In the genomic region with DNA sequence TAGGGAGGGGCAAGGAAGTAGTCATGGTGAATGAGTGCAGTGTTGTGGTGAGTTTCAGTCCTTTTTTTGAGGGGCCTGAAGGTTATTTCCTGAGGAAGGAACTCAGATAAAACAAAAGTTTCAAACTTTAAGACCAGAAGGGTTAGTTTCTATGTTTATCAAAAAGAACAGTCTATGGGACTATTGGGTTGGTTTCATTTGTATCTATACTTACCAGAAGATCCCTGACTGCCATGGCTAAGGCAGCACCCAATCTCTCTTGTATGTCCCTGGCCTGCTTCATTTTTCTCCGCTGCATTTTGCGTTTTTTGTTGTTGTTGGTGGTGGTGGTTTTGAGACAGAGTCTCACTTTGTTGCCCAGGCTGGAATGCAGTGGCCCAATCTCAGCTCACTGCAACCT, we compare ENCODE assay signal across 33 cellular contexts. TPM values are rescaled to one million over a fixed set of nuclear protein-coding genes. Genes with fewer than 3 reads are reported as not detected.
"Had no signal": no experiment of that assay in that cellular context is flagged by ENCODE, and none has a peak within 500 bp of the region (broad histone marks: within the 10 kb centered on the region; RNA-seq: fewer than 3 reads in every experiment).

No MANE protein-coding gene starts in this region.

- H3K4me3 ChIP-seq: ascending aorta, breast epithelium had no signal

- H3K9me3 ChIP-seq: ascending aorta, breast epithelium had no signal

- FAIRE-seq: colon, TTC549 had no signal

- H3K4me1 ChIP-seq: ascending aorta, breast epithelium had no signal

- H3K27me3 ChIP-seq: ascending aorta, brain microvascular endothelial cell, breast epithelium had no signal

- DNase-seq: activated B cell treated with CpG ODN at 0.5 μM for 24 hours; activated CD4-positive, alpha-beta memory T cell treated with anti-CD3 and anti-CD28 coated beads for 36 hours; activated CD4-positive, alpha-beta T cell treated with anti-CD3 and anti-CD28 coated beads for 4 hours; activated CD4-positive, alpha-beta T cell treated with anti-CD3 and anti-CD28 coated beads, Interleukin-2, amount 10 ng/mL, durations not matched to agents 24 days and 14 days; activated CD4-positive, alpha-beta T cell treated with anti-CD3 and anti-CD28 coated beads, Interleukin-2, amount 50 U/mL, for 1 hour; activated CD4-positive, alpha-beta T cell treated with anti-CD3 and anti-CD28 coated beads, Interleukin-2, amount 50 U/mL, for 4 hours; activated CD4-positive, CD25-positive, alpha-beta regulatory T cell treated with anti-CD3 and anti-CD28 coated beads, Interleukin-2, amount 50 U/mL, for 72 hours; activated CD8-positive, alpha-beta memory T cell treated with anti-CD3 and anti-CD28 coated beads, Interleukin-2, amount 50 U/mL, for 4 hours; activated CD8-positive, alpha-beta T cell treated with anti-CD3 and anti-CD28 coated beads for 36 hours; activated effector memory CD4-positive, alpha-beta T cell treated with anti-CD3 and anti-CD28 coated beads, Interleukin-2, amount 50 U/mL, for 16 hours; activated gamma-delta T cell treated with Interleukin-2 at 50 U/mL for 16 hours; activated naive CD4-positive, alpha-beta T cell treated with anti-CD3 and anti-CD28 coated beads, Interleukin-2, amount 10 ng/mL, durations not matched to agents 7 days and 5 days; activated naive CD4-positive, alpha-beta T cell treated with Interleukin-2 at 50 U/mL for 16 hours; activated T-cell treated with anti-CD3 and anti-CD28 coated beads for 4 hours; activated T-cell treated with anti-CD3 and anti-CD28 coated beads, Interleukin-2, amount 50 U/mL, for 1 hour; activated T-cell treated with anti-CD3 and anti-CD28 coated beads, Interleukin-2, amount 50 U/mL, for 4 hours; activated T-cell treated with anti-CD3 and anti-CD28 coated beads, Interleukin-2, amount 50 U/mL, for 72 hours; amygdala; anterior cingulate cortex; brain microvascular endothelial cell; central memory CD4-positive, alpha-beta T cell; T-helper 1 cell; T-helper 2 cell; T-helper 9 cell had no signal

- H3K27ac ChIP-seq: ascending aorta, brain microvascular endothelial cell, breast epithelium, VCaP had no signal

- H3K36me3 ChIP-seq: ascending aorta, brain microvascular endothelial cell, breast epithelium had no signal

- ATAC-seq: activated CD8-positive, alpha-beta T cell treated with anti-CD3 and anti-CD28 coated beads for 36 hours; activated T-cell treated with anti-CD3 and anti-CD28 coated beads, Interleukin-2, amount 50 U/mL, for 4 hours; activated T-cell treated with anti-CD3 and anti-CD28 coated beads, Interleukin-2, amount 50 U/mL, for 72 hours; activated T-helper 17 cell treated with anti-CD3 and anti-CD28 coated beads, Interleukin-2, amount 50 U/mL, for 72 hours had no signal

RNA-seq across cellular contexts. Expression of gene GAD2, which starts 19.3 kb away (rescaled TPM):
- total RNA-seq: activated B cell treated with CpG ODN at 0.5 μM for 24 hours; activated CD4-positive, alpha-beta memory T cell treated with anti-CD3 and anti-CD28 coated beads for 36 hours; activated CD4-positive, alpha-beta T cell treated with anti-CD3 and anti-CD28 coated beads, Interleukin-2, amount 10 ng/mL, durations not matched to agents 24 days and 14 days; activated CD8-positive, alpha-beta memory T cell treated with anti-CD3 and anti-CD28 coated beads for 36 hours; activated CD8-positive, alpha-beta T cell treated with anti-CD3 and anti-CD28 coated beads for 36 hours; activated T-cell treated with anti-CD3 and anti-CD28 coated beads, Interleukin-2, amount 50 U/mL, for 4 hours; activated T-cell treated with anti-CD3 and anti-CD28 coated beads, Interleukin-2, amount 50 U/mL, for 72 hours; activated T-helper 1 cell treated with anti-CD3 and anti-CD28 coated beads, Interleukin-12 subunit alpha, Interleukin-12 subunit beta, Interleukin-2, Interleukin-4 antibody, amounts not matched to agents 30 ng/mL and 10 ng/mL and 1 ng/mL, durations not matched to agents 14 hours and 24 hours and 36 hours; activated T-helper 17 cell treated with anti-CD3 and anti-CD28 coated beads, Interleukin-2, amount 50 U/mL, for 72 hours; ascending aorta; breast epithelium; cardiac septum had no signal
